8 cellular contexts compared by ENCODE assay signal in genomic region chr1:8097077-8097799, GRCh38.
DNase-seq lines count a peak whose midpoint lies in the region; ATAC-seq and TF ChIP-seq lines count a peak whose summit lies in the region.

No MANE protein-coding gene starts in this region.

- ATAC-seq in GM18861 (IDR thresholded peaks at IDR 0.05; ENCODE audit: unreplicated experiment) (peak; percentile 84), HG03039 (IDR thresholded peaks at IDR 0.05; ENCODE audit: unreplicated experiment) (peak; percentile 48), mucosa of descending colon (peak; percentile 81)

- H3K9me3 Mint-ChIP-seq in glutamatergic neuron (ENCODE audit: unreplicated experiment), result no peaks in the 10 kb centered on the region

- H3K27ac Mint-ChIP-seq in glutamatergic neuron (ENCODE audit: unreplicated experiment), result no peak overlapping the region

- peaks cover 1% of the 10 kb centered on the region for H3K27me3 Mint-ChIP-seq in glutamatergic neuron (ENCODE audit: unreplicated experiment)

- no peaks in the 10 kb centered on the region for H4K20me1 ChIP-seq in BLaER1 treated with 17β-estradiol and CSF1 and Interleukin-3, amounts not matched to agents 10 nM and 100 nM

- in situ Hi-C loops in astrocyte of the spinal cord (cut with HindIII; ENCODE audit: low sequenced_read_pairs), result no loop called here

- peaks cover 3% of the 10 kb centered on the region for H3K36me3 Mint-ChIP-seq in glutamatergic neuron (ENCODE audit: unreplicated experiment)

- H3K4me2 ChIP-seq in BLaER1 treated with 17β-estradiol and CSF1 and Interleukin-3, amounts not matched to agents 10 nM and 100 nM, result peak overlapping the region in 10 of 11 experiments; percentile 6 to 75 (median 47); a peak in 20 of 22 replicates

- peak overlapping the region; percentile 23 to 85 (median 55); a peak in 19 of 22 replicates for H3K27ac ChIP-seq in BLaER1 treated with 17β-estradiol and CSF1 and Interleukin-3, amounts not matched to agents 10 nM and 100 nM

- no peaks in the 10 kb centered on the region for H3K36me3 ChIP-seq in BLaER1 treated with 17β-estradiol and CSF1 and Interleukin-3, amounts not matched to agents 10 nM and 100 nM
- H3K36me3 ChIP-seq in mucosa of descending colon (ENCODE audit: low read depth), result no peaks in the 10 kb centered on the region

- no peak overlapping the region; a peak in 1 of 20 replicates for H3K4me3 ChIP-seq in BLaER1 treated with 17β-estradiol and CSF1 and Interleukin-3, amounts not matched to agents 10 nM and 100 nM
- H3K4me3 ChIP-seq in astrocyte of the spinal cord (ENCODE audit: low read depth, low read length) (no peak overlapping the region), mucosa of descending colon (no peak overlapping the region)

- no peak overlapping the region for H3K4me3 Mint-ChIP-seq in glutamatergic neuron (ENCODE audit: unreplicated experiment)

- no peaks in the 10 kb centered on the region for H3K9me3 ChIP-seq in BLaER1 treated with 17β-estradiol and CSF1 and Interleukin-3, amounts not matched to agents 10 nM and 100 nM (replicated peaks in 1 of 11)
- H3K9me3 ChIP-seq in mucosa of descending colon, result no peaks in the 10 kb centered on the region

- H3K9ac ChIP-seq in BLaER1 treated with 17β-estradiol and CSF1 and Interleukin-3, amounts not matched to agents 10 nM and 100 nM, result peak overlapping the region in 4 of 11 experiments; percentile 44 to 64 (median 60); a peak in 8 of 22 replicates

- peaks cover 9 to 53% (median 21%) of the 10 kb centered on the region in 10 experiments; a peak in 16 of 20 replicates for H3K4me1 ChIP-seq in BLaER1 treated with 17β-estradiol and CSF1 and Interleukin-3, amounts not matched to agents 10 nM and 100 nM
- peaks cover 24% of the 10 kb centered on the region for H3K4me1 ChIP-seq in mucosa of descending colon (ENCODE audit: low read depth)

- no peaks in the 10 kb centered on the region for H3K4me1 Mint-ChIP-seq in glutamatergic neuron (ENCODE audit: low read depth, unreplicated experiment)

- TF ChIP-seq CTCF in astrocyte of the spinal cord (IDR thresholded peaks at IDR 0.05; ENCODE audit: low read depth, low read length) (no peak), mucosa of descending colon (IDR thresholded peaks at IDR 0.05) (no peak), glutamatergic neuron (IDR thresholded peaks at IDR 0.05; ENCODE audit: partially characterized antibody, unreplicated experiment) (no peak)

- DNase-seq in NCI-H345 treated with DMSO at 0.1 percent for 48 hours (lab: John Stamatoyannopoulos, UW; ENCODE audit: unreplicated experiment) (peak; percentile 79), astrocyte of the spinal cord (ENCODE audit: low read depth, low spot score) (peak; percentile 92), mucosa of descending colon (peak in 1 of 3 donors; percentile 39), NCI-H774 (lab: John Stamatoyannopoulos, UW) (no peak), glutamatergic neuron (no peak)

- H3K27me3 ChIP-seq in BLaER1 treated with 17β-estradiol and CSF1 and Interleukin-3, amounts not matched to agents 10 nM and 100 nM, result no peaks in the 10 kb centered on the region

- intact Hi-C loops in mucosa of descending colon (cut with DNase I, micrococcal nuclease), result no loop called here

Comparison
In these comparisons a context has a peak if more than half of its experiments do, and no peak if none do; other contexts are left out.
1. DNase-seq: peak in NCI-H345 treated with DMSO at 0.1 percent for 48 hours (single experiment) and astrocyte of the spinal cord (single experiment); none in NCI-H774 (single experiment) and glutamatergic neuron (single experiment).
2. Peak in every context shown above with its lines, with median percentiles within 50 percentile points of each other: ATAC-seq.